Comparison of ENCODE assay signal across 11 cellular contexts in genomic region chr4:90293320-90293719, GRCh38.
DNase-seq lines count a peak whose midpoint lies in the region; ATAC-seq, FAIRE-seq and TF ChIP-seq lines count a peak whose summit lies in the region.
"Had no signal": no experiment of that assay in that cellular context is flagged by ENCODE, and none has a peak within 500 bp of the region (broad histone marks: within the 10 kb centered on the region; RNA-seq: fewer than 3 reads in every experiment).

No MANE protein-coding gene starts in this region.

- H2AFZ ChIP-seq in fibroblast of lung (ENCODE audit: low read length): no peak overlapping the region

- H3K4me3 ChIP-seq in fibroblast of lung (replicated peaks in 1 of 4; ENCODE audit: control extremely low read depth in 1 of 4, insufficient read depth in 1 of 4, low read depth in 3 of 4, low read length in 4 of 4) (no peak overlapping the region), skeletal muscle cell (ENCODE audit: low read depth, low read length) (no peak overlapping the region), spleen (no peak overlapping the region)

- H3K4me1 ChIP-seq in fibroblast of lung (ENCODE audit: control insufficient read depth, extremely low read depth, insufficient read depth, low read length) (no peaks in the 10 kb centered on the region), spleen (peaks cover 0 to 5% (median 0%) of the 10 kb centered on the region in 6 donors)

- no peaks in the 10 kb centered on the region for H4K20me1 ChIP-seq in fibroblast of lung (ENCODE audit: control insufficient read depth, extremely low read depth, insufficient read depth, low read length)

- H3K9ac ChIP-seq in fibroblast of lung (ENCODE audit: insufficient read depth, low read length): no peak overlapping the region

- TF ChIP-seq CTCF in fibroblast of lung (conservative IDR thresholded peaks at IDR 0.05 in 1 of 2, IDR thresholded peaks at IDR 0.05 in 1 of 2; ENCODE audit: low read depth in 1 of 2, low read length in 2 of 2) (peak; percentile 11 to 40), spleen (IDR thresholded peaks at IDR 0.05 in 8 of 11, conservative IDR thresholded peaks at IDR 0.05 in 3 of 11) (peak in 4 of 11 experiments; percentile 19 to 46 (median 34)), GM20000 (IDR thresholded peaks at IDR 0.05; ENCODE audit: extremely low read depth, missing control alignments) (no peak)

- DNase-seq in SIG-M5 treated with dmso at 0.1 percent for 504 hours (lab: John Stamatoyannopoulos, UW; ENCODE audit: unreplicated experiment) (peak; percentile 1), SIG-M5 (lab: John Stamatoyannopoulos, UW) (no peak), RCC 7860 (ENCODE audit: low spot score) (peak; percentile 4), fibroblast of lung (ENCODE audit: low read depth in 2 of 2) (peak; percentile 2 to 58), skeletal muscle cell (ENCODE audit: low read depth) (peak; percentile 5), spleen (no peak), GM20000 (ENCODE audit: low spot score) (no peak)
- DNase-seq: CD4-positive, alpha-beta memory T cell; RPMI8226; stimulated activated CD4-positive, alpha-beta T cell treated with anti-CD3 and anti-CD28 coated beads, Interleukin-1b, Interleukin-23, amount 100 ng/mL, for 48 hours had no signal

- FAIRE-seq in RCC 7860 (lab: Jason Lieb, UNC): peak; percentile 86

- no peak for TF ChIP-seq POLR2A in spleen (IDR thresholded peaks at IDR 0.05)

- no peak for ATAC-seq in GM21717 (IDR thresholded peaks at IDR 0.05; ENCODE audit: unreplicated experiment)

- no peaks in the 10 kb centered on the region for H3K79me2 ChIP-seq in fibroblast of lung (ENCODE audit: control insufficient read depth, insufficient read depth, low read length)

- 32 to 39% (median 37%) methylated on average over 2 of the region's 2 CpGs for WGBS in spleen, 5 donors

- no peak overlapping the region for H3K4me2 ChIP-seq in fibroblast of lung (ENCODE audit: extremely low read depth, insufficient read depth, low read length)

- H3K27ac ChIP-seq in fibroblast of lung (ENCODE audit: insufficient read depth, low read length) (no peak overlapping the region), spleen (no peak overlapping the region)

- H3K9me3 ChIP-seq in fibroblast of lung (ENCODE audit: control insufficient read depth, insufficient read depth, low read depth, low read length): no peaks in the 10 kb centered on the region
- H3K9me3 ChIP-seq in spleen: no peaks in the 10 kb centered on the region

- intact Hi-C loops in spleen (cut with DNase I; ENCODE audit: low total_unique reads): loop anchor here (5.0 kb wide), 1 partner anchor 266 kb away; no protein-coding TSS in a partner anchor

- H3K36me3 ChIP-seq in fibroblast of lung (ENCODE audit: control insufficient read depth, insufficient read depth, low read length): no peaks in the 10 kb centered on the region
- H3K36me3 ChIP-seq in spleen: no peaks in the 10 kb centered on the region

- no peaks in the 10 kb centered on the region for H3K27me3 ChIP-seq in fibroblast of lung (ENCODE audit: control insufficient read depth, insufficient read depth, low read length)
- no peaks in the 10 kb centered on the region for H3K27me3 ChIP-seq in spleen (replicated peaks in 1 of 7)

Comparison
In these comparisons a context has a peak if more than half of its experiments do, and no peak if none do; other contexts are left out.
1. DNase-seq: peak in SIG-M5 treated with dmso at 0.1 percent for 504 hours (single experiment), RCC 7860 (single experiment), fibroblast of lung (2 of 2) and skeletal muscle cell (single experiment); none in SIG-M5 (single experiment), spleen (single experiment) and GM20000 (single experiment).